ENCODE assay signal across 14 cellular contexts in the genomic region with DNA sequence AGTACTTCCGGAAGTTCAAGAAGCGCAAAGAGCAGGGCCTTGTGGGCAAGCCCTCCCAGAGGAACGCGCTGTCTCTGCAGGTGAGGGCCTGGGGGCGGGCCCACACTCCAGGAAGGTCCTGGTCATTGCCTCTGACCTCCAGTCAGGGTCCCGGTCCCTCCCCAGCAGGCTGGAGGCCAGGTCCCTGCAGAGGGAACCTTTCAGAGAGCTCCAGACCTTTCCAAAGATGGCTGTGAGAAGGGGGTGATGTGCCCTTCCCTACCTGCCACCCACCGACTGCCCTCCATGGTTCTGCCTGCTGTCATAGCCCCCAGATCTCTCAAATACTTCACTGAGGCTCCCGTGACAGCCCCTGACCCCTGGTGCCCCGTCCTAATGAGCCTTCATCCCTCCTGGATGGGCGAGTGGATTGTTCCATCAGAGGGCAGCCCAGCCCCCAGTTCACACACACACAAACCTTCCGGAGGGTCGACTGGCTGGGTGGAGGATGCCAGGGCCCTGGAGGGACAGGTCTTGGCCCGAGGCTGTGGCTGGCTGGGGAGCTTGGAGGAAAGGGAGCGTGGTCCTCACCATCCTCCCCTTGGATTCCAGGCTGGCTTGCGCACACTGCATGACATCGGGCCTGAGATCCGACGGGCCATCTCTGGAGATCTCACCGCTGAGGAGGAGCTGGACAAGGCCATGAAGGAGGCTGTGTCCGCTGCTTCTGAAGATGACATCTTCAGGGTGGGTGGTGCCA.
DNase-seq lines count a peak whose midpoint lies in the region; ATAC-seq, FAIRE-seq and TF ChIP-seq lines count a peak whose summit lies in the region.
"Had no signal": no experiment of that assay in that cellular context is flagged by ENCODE, and none has a peak within 500 bp of the region (broad histone marks: within the 10 kb centered on the region; RNA-seq: fewer than 3 reads in every experiment).

No MANE protein-coding gene starts in this region.

- H2BK12ac ChIP-seq in H9 (ENCODE audit: insufficient read length, low read depth, low read length) = no peak overlapping the region

- WGBS in H9 (ENCODE audit: extremely low coverage, insufficient read length, low lambda C conversion rate) = no CpG with 5 or more reads among the region's 20 CpGs
- 84 to 92% (median 87%) methylated on average over 15 to 20 of the region's 20 CpGs for WGBS in spleen, 5 donors

- H3K4me3 ChIP-seq in coronary artery = no peak overlapping the region
- no peak overlapping the region for H3K4me3 ChIP-seq in kidney (ENCODE audit: low read length in 2 of 2)
- no peak overlapping the region for H3K4me3 ChIP-seq in spleen
- H3K4me3 ChIP-seq: A549 had no signal

- H4K5ac ChIP-seq in H9 (ENCODE audit: insufficient read length, low read depth, low read length) = no peak overlapping the region

- peaks cover 0 to under 1% of the 10 kb centered on the region in 2 experiments; a peak in 1 of 5 replicates for H3K9me3 Mint-ChIP-seq in H9

- H2BK15ac ChIP-seq in H9 (ENCODE audit: low read depth, low read length) = no peak overlapping the region

- H3K23ac ChIP-seq in H9 (ENCODE audit: insufficient read length, low read depth, low read length) = no peak overlapping the region

- H3T11ph ChIP-seq in H9 (ENCODE audit: low read length) = no peak overlapping the region

- H3K9ac ChIP-seq in H9 (ENCODE audit: extremely low read depth, insufficient read length, low read length) (no peak overlapping the region), kidney (ENCODE audit: low read length in 2 of 2) (no peak overlapping the region)

- no peak overlapping the region for H3K56ac ChIP-seq in H9 (ENCODE audit: insufficient read length, low read depth, low read length)

- peak; percentile 37 for DNase-seq in H9
- DNase-seq in coronary artery (ENCODE audit: low spot score) = peak; percentile 69
- DNase-seq in kidney = peak; percentile 61
- DNase-seq in spleen = peak; percentile 56
- no peak for DNase-seq in LoVo (ENCODE audit: low spot score)
- no peak for DNase-seq in stimulated activated naive CD4-positive, alpha-beta T cell (lab: John Stamatoyannopoulos, UW)
- DNase-seq: BE2C; CD4-positive, alpha-beta memory T cell; DMS79 had no signal

- H3K36me3 ChIP-seq in kidney (ENCODE audit: control insufficient read depth in 1 of 2, insufficient read depth in 2 of 2, low read length in 2 of 2) (no peaks in the 10 kb centered on the region), spleen (peaks cover 0 to 47% (median 3%) of the 10 kb centered on the region in 6 donors)
- H3K36me3 ChIP-seq: BE2C had no signal

- H2AFZ ChIP-seq in H9 (ENCODE audit: low read length) = no peak overlapping the region

- no peak for ATAC-seq in GM19452 (IDR thresholded peaks at IDR 0.05; ENCODE audit: unreplicated experiment)
- ATAC-seq: A549, HCT116 had no signal

- H3K27me3 ChIP-seq in H9 (ENCODE audit: insufficient read depth, low read length) (no peaks in the 10 kb centered on the region), spleen (replicated peaks in 1 of 7) (no peaks in the 10 kb centered on the region)

- intact Hi-C loops in kidney (cut with DNase I) = no loop called here
- intact Hi-C loops in spleen (cut with DNase I; ENCODE audit: low total_unique reads) = no loop called here

- H2AK5ac ChIP-seq in H9 (ENCODE audit: insufficient read length, low read length) = no peak overlapping the region

- no peaks in the 10 kb centered on the region for H3K79me1 ChIP-seq in H9 (ENCODE audit: insufficient read depth, low read depth, low read length, poor library complexity, severe bottlenecking)

- H4K8ac ChIP-seq in H9 (replicated peaks; ENCODE audit: insufficient read length, low read depth, low read length) = no peak overlapping the region

- no peak overlapping the region for H2BK120ac ChIP-seq in H9 (ENCODE audit: low read depth, low read length, poor library complexity, severe bottlenecking)

- H3K14ac ChIP-seq in H9 (ENCODE audit: insufficient read depth, low read length) = no peak overlapping the region

- no peak overlapping the region for H4K91ac ChIP-seq in H9 (ENCODE audit: insufficient read length, low read depth, low read length)

- H3K18ac ChIP-seq in H9 (ENCODE audit: insufficient read length, low read depth, low read length) = no peak overlapping the region

- H3K27me3 Mint-ChIP-seq in H9 (ENCODE audit: low read depth) = peaks cover 3% of the 10 kb centered on the region; the same call in 1 of the 2 replicates
- H3K27me3 Mint-ChIP-seq: CD4-positive, alpha-beta memory T cell had no signal

- H3K4me1 ChIP-seq in H9 (ENCODE audit: insufficient read depth, low read length) (no peaks in the 10 kb centered on the region), kidney (ENCODE audit: control insufficient read depth in 1 of 2, insufficient read depth in 1 of 2, low read depth in 1 of 2, low read length in 2 of 2) (no peaks in the 10 kb centered on the region), spleen (peaks cover 0 to 14% (median 0%) of the 10 kb centered on the region in 6 donors)
- H3K4me1 ChIP-seq: A549, BE2C had no signal

- no peaks in the 10 kb centered on the region for H3K36me3 Mint-ChIP-seq in H9 (ENCODE audit: insufficient read depth in 1 of 3, low read depth in 3 of 3)

- H2BK5ac ChIP-seq in H9 (ENCODE audit: insufficient read length, low read length) = no peak overlapping the region

- TF ChIP-seq POLR2A in spleen (IDR thresholded peaks at IDR 0.05) = no peak

- no peak for FAIRE-seq in kidney (lab: Jason Lieb, UNC)
- FAIRE-seq: A549, GM12891 had no signal

- H3K27ac Mint-ChIP-seq in H9 = no peak overlapping the region

- H3K9me3 ChIP-seq in H9 (ENCODE audit: control insufficient read depth, low read depth, low read length) (no peaks in the 10 kb centered on the region), kidney (ENCODE audit: control insufficient read depth in 1 of 2, low read length in 2 of 2) (no peaks in the 10 kb centered on the region), spleen (no peaks in the 10 kb centered on the region)
- H3K9me3 ChIP-seq: A549, BE2C had no signal

- TF ChIP-seq CTCF in H9 (conservative IDR thresholded peaks at IDR 0.05) = no peak
- TF ChIP-seq CTCF in coronary artery (IDR thresholded peaks at IDR 0.05) = no peak
- no peak for TF ChIP-seq CTCF in kidney (IDR thresholded peaks at IDR 0.05; ENCODE audit: borderline replicate concordance, extremely low read depth, insufficient read depth)
- no peak for TF ChIP-seq CTCF in spleen (IDR thresholded peaks at IDR 0.05 in 8 of 11, conservative IDR thresholded peaks at IDR 0.05 in 3 of 11)

- no peaks in the 10 kb centered on the region for H3K79me2 ChIP-seq in H9 (ENCODE audit: insufficient read depth, low read length)

- H3K4me2 ChIP-seq in H9 (ENCODE audit: insufficient read depth, insufficient read length, low read length) = no peak overlapping the region
- H3K4me2 ChIP-seq: A549 had no signal

- H3K4me1 Mint-ChIP-seq in H9 = peaks cover 6 to 15% of the 10 kb centered on the region in 2 experiments

- H2BK20ac ChIP-seq in H9 (ENCODE audit: low read depth, low read length, poor library complexity, severe bottlenecking) = no peak overlapping the region

- no peak overlapping the region for H3K4me3 Mint-ChIP-seq in H9
- H3K4me3 Mint-ChIP-seq: CD4-positive, alpha-beta memory T cell had no signal

- H3K23me2 ChIP-seq in H9 (ENCODE audit: insufficient read length, low read depth, low read length, poor library complexity, severe bottlenecking) = no peaks in the 10 kb centered on the region

- H3K4ac ChIP-seq in H9 (ENCODE audit: low read depth, low read length) = no peak overlapping the region

- H3K27ac ChIP-seq in H9 (ENCODE audit: insufficient read length, low read depth, low read length) (no peak overlapping the region), coronary artery (no peak overlapping the region), kidney (ENCODE audit: low read depth in 2 of 2, low read length in 2 of 2) (no peak overlapping the region), spleen (no peak overlapping the region)
- H3K27ac ChIP-seq: A549, C4-2B had no signal

- no peaks in the 10 kb centered on the region for H4K20me1 ChIP-seq in H9 (ENCODE audit: control insufficient read depth, insufficient read depth, insufficient read length)

Comparison
In these comparisons a context has a peak if more than half of its experiments do, and no peak if none do; other contexts are left out.
1. DNase-seq: peak in H9 (single experiment), coronary artery (single experiment), kidney (single experiment) and spleen (single experiment); none in LoVo (single experiment) and stimulated activated naive CD4-positive, alpha-beta T cell (0 of 6).